22 cellular contexts compared by ENCODE assay signal in genomic region chr15:32881528-32881927, GRCh38.
A peak's percentile ranks its signal among the peaks of the same experiment; 100 is the strongest.
DNase-seq lines count a peak whose midpoint lies in the region; ATAC-seq, FAIRE-seq and TF ChIP-seq lines count a peak whose summit lies in the region.
"Had no signal": no experiment of that assay in that cellular context is flagged by ENCODE, and none has a peak within 500 bp of the region (broad histone marks: within the 10 kb centered on the region; RNA-seq: fewer than 3 reads in every experiment).

No MANE protein-coding gene starts in this region.

- H3K14ac ChIP-seq in mesenchymal stem cell (ENCODE audit: low read length in 2 of 2): no peak overlapping the region

- H2AFZ ChIP-seq in OCI-LY3 (ENCODE audit: low read depth, low read length) (no peak overlapping the region), GM12878 (ENCODE audit: control insufficient read depth, low read depth, low read length) (no peak overlapping the region), mesenchymal stem cell (ENCODE audit: low read depth, low read length) (no peak overlapping the region)
- H2AFZ ChIP-seq: GM23248 had no signal

- no peaks in the 10 kb centered on the region for H3K27me3 Mint-ChIP-seq in mesothelial cell of epicardium (ENCODE audit: low read depth)

- DNase-seq in GM12865 (ENCODE audit: low read depth) (peak; percentile 40), GM12878 (ENCODE audit: low read depth, low spot score) (no peak), mesenchymal stem cell (no peak), GF-D8 (lab: John Stamatoyannopoulos, UW) (no peak), SKM-1 treated with dmso at 0.1 percent for 144 hours (lab: John Stamatoyannopoulos, UW; ENCODE audit: unreplicated experiment) (no peak), mesothelial cell of epicardium (ENCODE audit: low spot score in 2 of 2, unreplicated experiment in 2 of 2) (no peak)
- DNase-seq: 8988T; CD4-positive, alpha-beta memory T cell; DMS153; DMS79; GDM1; GM23248; H7; HFFc6 had no signal

- in situ Hi-C loops in GM12878 (cut with MboI): no loop called here

- H3K4me2 ChIP-seq in OCI-LY3 (ENCODE audit: low read length): no peak overlapping the region
- H3K4me2 ChIP-seq in GM12878 (ENCODE audit: control insufficient read depth, insufficient read depth): no peak overlapping the region
- H3K4me2 ChIP-seq in mesenchymal stem cell (ENCODE audit: low read length, poor library complexity, severe bottlenecking): no peak overlapping the region
- H3K4me2 ChIP-seq: BLaER1 had no signal

- no peak overlapping the region for H2BK5ac ChIP-seq in mesenchymal stem cell (ENCODE audit: low read depth, low read length, poor library complexity, severe bottlenecking)

- H3K4me3 Mint-ChIP-seq in mesothelial cell of epicardium: no peak overlapping the region
- H3K4me3 Mint-ChIP-seq: CD14-positive monocyte; CD4-positive, alpha-beta memory T cell; HFFc6 had no signal

- H2BK120ac ChIP-seq in mesenchymal stem cell (ENCODE audit: low read depth, low read length): no peak overlapping the region

- no TSS peak for BruUV-seq in GM12878 (replicated peaks; lab: Mats Ljungman, UMichigan)

- no peak for FAIRE-seq in GM12878 (lab: Jason Lieb, UNC)
- FAIRE-seq: GM12891, GM19239, HepG2 had no signal

- H2BK12ac ChIP-seq in mesenchymal stem cell (ENCODE audit: low read length in 2 of 2): peak overlapping the region; percentile 6 to 23

- H4K20me1 ChIP-seq in OCI-LY3 (ENCODE audit: insufficient read depth, low read length) (no peaks in the 10 kb centered on the region), GM12878 (ENCODE audit: control insufficient read depth, insufficient read depth) (no peaks in the 10 kb centered on the region)
- H4K20me1 ChIP-seq: BLaER1 had no signal

- H3K79me2 ChIP-seq in OCI-LY3 (ENCODE audit: low read length) (no peaks in the 10 kb centered on the region), GM12878 (ENCODE audit: control insufficient read depth, insufficient read depth, low read length) (no peaks in the 10 kb centered on the region)

- no peak for TF ChIP-seq EP300 in GM12878 (IDR thresholded peaks at IDR 0.05; ENCODE audit: borderline replicate concordance in 1 of 2, control insufficient read depth in 1 of 2, low read depth in 2 of 2, low read length in 2 of 2)

- TF ChIP-seq POLR2A in GM12878 (IDR thresholded peaks at IDR 0.05; ENCODE audit: low read depth, low read length): no peak

- H3K27ac Mint-ChIP-seq in mesothelial cell of epicardium: no peak overlapping the region
- H3K27ac Mint-ChIP-seq: CD4-positive, alpha-beta memory T cell; HFFc6 had no signal

- no peak overlapping the region for H2BK15ac ChIP-seq in mesenchymal stem cell (ENCODE audit: low read depth, poor library complexity, severe bottlenecking)

- H3K9me3 ChIP-seq in OCI-LY3 (ENCODE audit: insufficient read depth, low read length) (no peaks in the 10 kb centered on the region), GM12878 (replicated peaks; ENCODE audit: control insufficient read depth, insufficient read depth, low read length) (no peaks in the 10 kb centered on the region), mesenchymal stem cell (ENCODE audit: control insufficient read depth, low read length) (no peaks in the 10 kb centered on the region)
- H3K9me3 ChIP-seq: BLaER1 had no signal

- intact Hi-C loops in GM12878 (cut with micrococcal nuclease; ENCODE audit: unreplicated experiment): no loop called here

- SMC1A ChIA-PET in GM12878 (lab: Charles Lee; ENCODE audit: uncharacterized antibody, unreplicated experiment): interaction anchor here (0.8 to 3.0 kb wide), 2 partner anchors 55 to 74 kb away, joined by 3 to 9 read pairs; no protein-coding TSS in a partner anchor

- ATAC-seq in GM12878: no peak
- no peak for ATAC-seq in HG03521 (IDR thresholded peaks at IDR 0.05; ENCODE audit: unreplicated experiment)
- ATAC-seq: HCT116, HepG2 had no signal

- POLR2A ChIA-PET in GM12878 (lab: Charles Lee): no interaction called here

- peaks cover 34% of the 10 kb centered on the region for H3K4me1 Mint-ChIP-seq in mesothelial cell of epicardium

- no peak overlapping the region for H4K91ac ChIP-seq in mesenchymal stem cell (ENCODE audit: low read length)

- no peaks in the 10 kb centered on the region for H3K79me1 ChIP-seq in mesenchymal stem cell (replicated peaks; ENCODE audit: low read length, poor library complexity, severe bottlenecking)

- no peaks in the 10 kb centered on the region for H3K9me3 Mint-ChIP-seq in mesothelial cell of epicardium
- H3K9me3 Mint-ChIP-seq: CD14-positive monocyte; CD4-positive, alpha-beta memory T cell; HFFc6 had no signal

- RAD21 ChIA-PET in GM12878 (lab: Charles Lee; ENCODE audit: unreplicated experiment): interaction anchor here (1.0 kb wide), 1 partner anchor 55 kb away, joined by 6 read pairs; no protein-coding TSS in a partner anchor

- no peak overlapping the region for H3K27ac ChIP-seq in OCI-LY3 (ENCODE audit: low read length)
- no peak overlapping the region for H3K27ac ChIP-seq in GM12878 (ENCODE audit: control insufficient read depth, insufficient read depth)
- H3K27ac ChIP-seq in mesenchymal stem cell (ENCODE audit: low read length, poor library complexity, severe bottlenecking): no peak overlapping the region
- H3K27ac ChIP-seq: BLaER1, GM23248 had no signal

- H2AK5ac ChIP-seq in mesenchymal stem cell (ENCODE audit: low read length, severe bottlenecking): no peak overlapping the region

- no peak overlapping the region for H3K23ac ChIP-seq in mesenchymal stem cell (ENCODE audit: low read length in 2 of 2)

- H3K4ac ChIP-seq in mesenchymal stem cell (ENCODE audit: low read depth in 1 of 2, low read length in 2 of 2): no peak overlapping the region

- H3K4me3 ChIP-seq in GM12865 (ENCODE audit: low read depth, low read length) (no peak overlapping the region), OCI-LY3 (ENCODE audit: low read length) (no peak overlapping the region), GM12878 (no peak overlapping the region), mesenchymal stem cell (ENCODE audit: insufficient read depth in 1 of 2, low read depth in 1 of 2, low read length in 2 of 2) (no peak overlapping the region)
- H3K4me3 ChIP-seq: BLaER1, GM23248 had no signal

- H3K18ac ChIP-seq in mesenchymal stem cell (ENCODE audit: low read depth in 1 of 2, low read length in 2 of 2): no peak overlapping the region

- H4K8ac ChIP-seq in mesenchymal stem cell (ENCODE audit: low read length): no peak overlapping the region

- H3K36me3 Mint-ChIP-seq in mesothelial cell of epicardium: no peaks in the 10 kb centered on the region
- H3K36me3 Mint-ChIP-seq: CD4-positive, alpha-beta memory T cell had no signal

- H3K27me3 ChIP-seq in OCI-LY3 (ENCODE audit: low read depth, low read length): 0 out of 2 replicates have a peak, but pooled peaks cover 8% of the 10 kb centered on the region
- no peaks in the 10 kb centered on the region for H3K27me3 ChIP-seq in GM12878 (replicated peaks in 1 of 2; ENCODE audit: control insufficient read depth in 2 of 2, insufficient read depth in 2 of 2, low read length in 1 of 2)
- no peaks in the 10 kb centered on the region for H3K27me3 ChIP-seq in mesenchymal stem cell (ENCODE audit: control insufficient read depth in 1 of 2, insufficient read depth in 1 of 2, low read length in 2 of 2)
- H3K27me3 ChIP-seq: BLaER1 had no signal

- no peak for TF ChIP-seq CTCF in GM12865 (IDR thresholded peaks at IDR 0.05; ENCODE audit: insufficient read depth, low read depth, low read length, missing control alignments)
- TF ChIP-seq CTCF in OCI-LY3 (IDR thresholded peaks at IDR 0.05; ENCODE audit: low read depth, low read length): peak; percentile 18
- 0 out of 6 replicates have a peak, but pooled peaks of 2 of the 3 experiments have one; percentile 4 to 7 for TF ChIP-seq CTCF in GM12878 (IDR thresholded peaks at IDR 0.05 in 2 of 3, conservative IDR thresholded peaks at IDR 0.05 in 1 of 3; ENCODE audit: control insufficient read depth in 2 of 3, extremely low read depth in 1 of 3, insufficient read depth in 1 of 3, low read depth in 3 of 3, low read length in 3 of 3)
- TF ChIP-seq CTCF in mesothelial cell of epicardium (IDR thresholded peaks at IDR 0.05; ENCODE audit: unreplicated experiment): no peak

- H3K9ac ChIP-seq in OCI-LY3 (ENCODE audit: low read length) (no peak overlapping the region), GM12878 (ENCODE audit: control insufficient read depth, insufficient read depth, low read length) (no peak overlapping the region), mesenchymal stem cell (ENCODE audit: low read length) (no peak overlapping the region)
- H3K9ac ChIP-seq: BLaER1, GM23248 had no signal

- H3K4me1 ChIP-seq in OCI-LY3 (ENCODE audit: low read length) (no peaks in the 10 kb centered on the region), GM12878 (ENCODE audit: control insufficient read depth, insufficient read depth, low read length) (no peaks in the 10 kb centered on the region), mesenchymal stem cell (ENCODE audit: control insufficient read depth, insufficient read depth, low read depth, low read length) (no peaks in the 10 kb centered on the region)
- H3K4me1 ChIP-seq: BLaER1 had no signal

- H3K36me3 ChIP-seq in OCI-LY3 (replicated peaks; ENCODE audit: low read depth, low read length): no peaks in the 10 kb centered on the region
- no peaks in the 10 kb centered on the region for H3K36me3 ChIP-seq in GM12878 (ENCODE audit: control insufficient read depth in 2 of 2, insufficient read depth in 2 of 2, low read length in 1 of 2)
- H3K36me3 ChIP-seq in mesenchymal stem cell (ENCODE audit: control insufficient read depth in 1 of 2, insufficient read depth in 2 of 2, low read depth in 1 of 2, low read length in 2 of 2): peaks cover 0 to 13% of the 10 kb centered on the region in 2 experiments
- H3K36me3 ChIP-seq: BLaER1 had no signal

- 0% methylated on average over 1 of the region's 1 CpG for WGBS in GM12878 (ENCODE audit: insufficient coverage, insufficient replicate concordance, low lambda C conversion rate, missing lambda C conversion rate)
- WGBS in mesenchymal stem cell: 46% methylated on average over 1 of the region's 1 CpG

- CTCF ChIA-PET in GM12878 (lab: Yijun Ruan, JAX): interaction anchor here (0.7 to 1.3 kb wide), 2 partner anchors 55 to 75 kb away, joined by 3 to 6 read pairs; no protein-coding TSS in a partner anchor

- TF ChIP-seq RAD21 in GM12878 (IDR thresholded peaks at IDR 0.05; ENCODE audit: insufficient read depth, low read depth, low read length): peak; percentile 24; the same call in 1 of the 2 replicates

TF ChIP-seq in GM12878, 131 proteins besides CTCF, POLR2A, EP300 and RAD21 (continues in another document):
- TF ChIP-seq SIN3A (IDR thresholded peaks at IDR 0.05; ENCODE audit: low read depth, low read length) (no peak), SMC3 (IDR thresholded peaks at IDR 0.05; ENCODE audit: borderline replicate concordance, low read length) (peak; percentile 38; the same call in 1 of the 2 replicates), SREBF2 (IDR thresholded peaks at IDR 0.05; ENCODE audit: low read length) (no peak)

Comparison
In these comparisons a context has a peak if more than half of its experiments do, and no peak if none do; other contexts are left out.
1. CTCF ChIP-seq: peak in OCI-LY3 (single experiment) and GM12878 (2 of 3); none in GM12865 (single experiment) and mesothelial cell of epicardium (single experiment).